20 cellular contexts compared by ENCODE assay signal in the genomic region with DNA sequence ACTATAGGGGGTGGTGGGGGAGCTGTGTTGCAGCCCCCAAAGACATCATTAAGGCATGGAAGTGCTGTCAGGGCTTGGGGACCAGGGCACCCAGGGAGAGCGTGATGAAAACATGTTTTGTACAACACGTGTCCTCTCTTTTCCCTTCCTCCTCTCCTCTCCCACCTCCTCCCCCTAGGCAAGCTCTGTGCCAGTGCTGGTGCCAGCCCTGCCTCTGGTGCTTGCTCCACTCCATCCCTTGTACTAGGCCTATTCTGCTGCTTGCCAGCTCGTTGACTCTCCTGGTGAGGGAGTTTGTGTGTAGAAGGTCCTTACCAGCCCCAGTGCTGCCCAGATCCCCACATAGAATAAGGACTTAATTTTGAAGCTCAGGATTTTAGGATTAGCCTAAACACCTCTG. TPM values are rescaled to one million over a fixed set of nuclear protein-coding genes. Genes with fewer than 3 reads are reported as not detected.
DNase-seq lines count a peak whose midpoint lies in the region; ATAC-seq and TF ChIP-seq lines count a peak whose summit lies in the region.
"Had no signal": no experiment of that assay in that cellular context is flagged by ENCODE, and none has a peak within 500 bp of the region (broad histone marks: within the 10 kb centered on the region; RNA-seq: fewer than 3 reads in every experiment).

No MANE protein-coding gene starts in this region.

- H3K4me3 Mint-ChIP-seq in T-cell: peak overlapping the region in 2 of 3 donors; percentile 34 to 60
- peak overlapping the region; percentile 91 for H3K4me3 Mint-ChIP-seq in stimulated activated effector memory CD8-positive, alpha-beta T cell treated with anti-CD3 and anti-CD28 coated beads, Interleukin-12 subunit alpha, Interleukin-12 subunit beta, amount 100 ng/mL, for 72 hours

- H3K27me3 ChIP-seq in esophagus (ENCODE audit: control insufficient read depth in 1 of 2, insufficient read depth in 2 of 2, low read length in 2 of 2): no peaks in the 10 kb centered on the region
- H3K27me3 ChIP-seq: foreskin keratinocyte, ovary, testis had no signal

- H3K9me3 ChIP-seq in esophagus (ENCODE audit: control insufficient read depth in 2 of 2, insufficient read depth in 1 of 2, low read depth in 1 of 2, low read length in 1 of 2): no peaks in the 10 kb centered on the region
- H3K9me3 ChIP-seq: ovary, testis had no signal

- H3K4me3 ChIP-seq in esophagus (ENCODE audit: low read depth in 1 of 2, low read length in 2 of 2): no peak overlapping the region
- H3K4me3 ChIP-seq: ovary, testis had no signal

- CTCF ChIA-PET in T-cell (lab: Charles Lee): interaction anchor here in 1 of 2 donors (0.6 kb wide), 1 partner anchor 33 kb away, joined by 3 read pairs; the partner anchor contains the start of gene ESPL1

- H3K27ac ChIP-seq in esophagus (ENCODE audit: low read depth in 2 of 2, low read length in 1 of 2): peak overlapping the region; percentile 28 to 54
- H3K27ac ChIP-seq: foreskin keratinocyte, ovary, testis had no signal

- H3K36me3 ChIP-seq in esophagus (ENCODE audit: control insufficient read depth in 2 of 2, insufficient read depth in 2 of 2, low read length in 1 of 2): no peaks in the 10 kb centered on the region
- H3K36me3 ChIP-seq: ovary had no signal

- H3K4me1 ChIP-seq in esophagus (ENCODE audit: control insufficient read depth in 2 of 2, insufficient read depth in 2 of 2, low read length in 1 of 2): peaks cover 6 to 26% of the 10 kb centered on the region in 2 donors

- peak overlapping the region; percentile 85 to 89 for H3K27ac Mint-ChIP-seq in T-cell
- H3K27ac Mint-ChIP-seq in stimulated activated effector memory CD8-positive, alpha-beta T cell treated with anti-CD3 and anti-CD28 coated beads, Interleukin-12 subunit alpha, Interleukin-12 subunit beta, amount 100 ng/mL, for 72 hours: peak overlapping the region; percentile 89

- no peaks in the 10 kb centered on the region for H3K27me3 Mint-ChIP-seq in T-cell

- ATAC-seq in T-cell (replicated peaks in 1 of 4) (no peak), GM21529 (IDR thresholded peaks at IDR 0.05; ENCODE audit: unreplicated experiment) (no peak)
- no peak for ATAC-seq in stimulated activated effector memory CD8-positive, alpha-beta T cell treated with anti-CD3 and anti-CD28 coated beads, Interleukin-12 subunit alpha, Interleukin-12 subunit beta, amount 100 ng/mL, for 72 hours
- ATAC-seq: foreskin keratinocyte, left lobe of liver had no signal

- peaks cover 46 to 63% (median 60%) of the 10 kb centered on the region in 3 donors for H3K4me1 Mint-ChIP-seq in T-cell
- peaks cover 66% of the 10 kb centered on the region for H3K4me1 Mint-ChIP-seq in stimulated activated effector memory CD8-positive, alpha-beta T cell treated with anti-CD3 and anti-CD28 coated beads, Interleukin-12 subunit alpha, Interleukin-12 subunit beta, amount 100 ng/mL, for 72 hours

- POLR2A ChIA-PET in T-cell (lab: Charles Lee): interaction anchor here (1.0 to 1.1 kb wide), 2 partner anchors 16 to 40 kb away, joined by 3 to 5 read pairs; no protein-coding TSS in a partner anchor

- no peaks in the 10 kb centered on the region for H3K36me3 Mint-ChIP-seq in T-cell
- H3K36me3 Mint-ChIP-seq in stimulated activated effector memory CD8-positive, alpha-beta T cell treated with anti-CD3 and anti-CD28 coated beads, Interleukin-12 subunit alpha, Interleukin-12 subunit beta, amount 100 ng/mL, for 72 hours: peaks cover 15% of the 10 kb centered on the region

- DNase-seq in NCI-H82 (lab: John Stamatoyannopoulos, UW) (peak; percentile 60), NCI-H82 treated with DMSO at 0.1 percent for 48 hours (lab: John Stamatoyannopoulos, UW; ENCODE audit: unreplicated experiment) (no peak), T-cell (no peak), GM20000 (ENCODE audit: low spot score) (no peak), OCI-M2 (lab: John Stamatoyannopoulos, UW; ENCODE audit: unreplicated experiment) (no peak)
- DNase-seq in stimulated activated effector memory CD8-positive, alpha-beta T cell treated with anti-CD3 and anti-CD28 coated beads, Interleukin-12 subunit alpha, Interleukin-12 subunit beta, amount 100 ng/mL, for 72 hours (ENCODE audit: low spot score in 2 of 2): no peak
- DNase-seq: 8988T; activated effector memory CD4-positive, alpha-beta T cell treated with Interleukin-2 at 50 U/mL for 16 hours; DMS53; foreskin keratinocyte; GOT3; KBM-7; NCI-H1048; NCI-H2107; ovary; testis had no signal

- H3K9me3 Mint-ChIP-seq in T-cell: no peaks in the 10 kb centered on the region
- H3K9me3 Mint-ChIP-seq in stimulated activated effector memory CD8-positive, alpha-beta T cell treated with anti-CD3 and anti-CD28 coated beads, Interleukin-12 subunit alpha, Interleukin-12 subunit beta, amount 100 ng/mL, for 72 hours: no peaks in the 10 kb centered on the region

- TF ChIP-seq CTCF in GM20000 (IDR thresholded peaks at IDR 0.05; ENCODE audit: extremely low read depth, missing control alignments): no peak

- 30 to 39% methylated on average over 3 of the region's 3 CpGs for WGBS in esophagus, 2 donors

RNA-seq across cellular contexts. Expression of gene RARG, which starts 3.2 kb away (rescaled TPM):
- 10 to 100 TPM; 20.3 to 91.3 (median 74.2) TPM for total RNA-seq in T-cell
- polyA plus RNA-seq in esophagus: 100 to 1,000 TPM in 1 of 2 donors, 10 to 100 TPM in 1; 84.8 to 104 TPM

RNA-seq across cellular contexts. Expression of gene ITGB7, which starts 28.1 kb away (rescaled TPM):
- total RNA-seq in T-cell: 100 to 1,000 TPM; 247 to 590 (median 469) TPM
- polyA plus RNA-seq in esophagus: 1 to 10 TPM; 7.5 to 8.0 TPM
- total RNA-seq: cerebellum had no signal

RNA-seq across cellular contexts. Expression of gene ESPL1, which starts 32.9 kb away (rescaled TPM):
- total RNA-seq in T-cell: 1 to 10 TPM; 1.2 to 2.5 (median 1.6) TPM
- polyA plus RNA-seq in esophagus: 10 to 100 TPM; 43.8 to 66.1 TPM

RNA-seq across cellular contexts. Expression of gene CSAD, which starts 54.4 kb away (rescaled TPM):
- total RNA-seq in T-cell: 10 to 100 TPM; 48.6 to 69.6 (median 62.3) TPM
- 10 to 100 TPM; 25.6 to 63.7 TPM for polyA plus RNA-seq in esophagus

RNA-seq across cellular contexts. Expression of gene ZNF740, which starts 54.6 kb away (rescaled TPM):
- 10 to 100 TPM; 36.4 to 94.2 (median 83.9) TPM for total RNA-seq in T-cell
- polyA plus RNA-seq in esophagus: 1 to 10 TPM; 4.7 to 5.3 TPM
